19 cellular contexts compared by ENCODE assay signal in the genomic region with DNA sequence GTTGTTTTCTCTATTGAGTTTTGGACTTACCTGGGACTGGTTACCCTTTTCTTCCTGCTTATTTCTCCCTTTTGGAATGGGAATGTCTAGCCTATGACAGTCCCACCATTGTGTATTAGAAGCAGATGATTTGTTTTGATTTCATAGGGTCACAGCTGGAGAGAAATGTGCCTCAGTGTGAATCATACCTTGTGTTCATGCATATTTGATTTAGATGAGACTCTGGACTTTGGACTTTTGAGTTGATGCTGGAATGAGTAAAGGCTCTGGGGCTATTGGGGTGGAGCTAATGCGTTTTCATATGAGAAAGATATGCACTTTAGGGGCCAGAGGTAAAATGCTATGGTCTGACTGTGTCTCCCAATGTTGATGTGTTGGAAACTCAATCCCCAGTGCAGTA. TPM values are rescaled to one million over a fixed set of nuclear protein-coding genes. Genes with fewer than 3 reads are reported as not detected.
DNase-seq lines count a peak whose midpoint lies in the region; ATAC-seq and TF ChIP-seq lines count a peak whose summit lies in the region.
"Had no signal": no experiment of that assay in that cellular context is flagged by ENCODE, and none has a peak within 500 bp of the region (broad histone marks: within the 10 kb centered on the region; RNA-seq: fewer than 3 reads in every experiment).

No MANE protein-coding gene starts in this region.

- H3K9ac ChIP-seq in liver (ENCODE audit: low read depth in 1 of 2, low read length in 2 of 2) = no peak overlapping the region
- H3K9ac ChIP-seq: GM23248, KMS-11 had no signal

- peak in 1 of 2 donors; percentile 9 for TF ChIP-seq RAD21 in liver (IDR thresholded peaks at IDR 0.05)

- DNase-seq in DMS53 treated with DMSO at 0.1 percent for 48 hours (lab: John Stamatoyannopoulos, UW; ENCODE audit: unreplicated experiment) (peak; percentile 25), NCI-H69 (lab: John Stamatoyannopoulos, UW) (peak; percentile 10), epithelial cell of proximal tubule (ENCODE audit: low read depth) (peak; percentile 56), heart right ventricle (no peak), HCEC 1CT (no peak), NCI-H2196 treated with DMSO at 0.1 percent for 48 hours (lab: John Stamatoyannopoulos, UW; ENCODE audit: unreplicated experiment) (no peak)
- DNase-seq in activated naive CD4-positive, alpha-beta T cell (lab: John Stamatoyannopoulos, UW) = no peak
- DNase-seq: Caco-2; NCI-H1417; NCI-H2029 treated with DMSO at 0.1 percent for 48 hours; NCI-H526 treated with DMSO at 0.1 percent for 48 hours; NK-92 treated with Interleukin-12 subunit alpha and Interleukin-12 subunit beta, amount 100 ng/mL, for 24 hours; OCI-M1; T-helper 1 cell had no signal

- H3K36me3 ChIP-seq in liver (ENCODE audit: control insufficient read depth in 4 of 4, insufficient read depth in 3 of 4, low read depth in 1 of 4, low read length in 3 of 4) (no peaks in the 10 kb centered on the region), heart right ventricle (no peaks in the 10 kb centered on the region)

- 30% methylated on average over 1 of the region's 1 CpG for WGBS in liver
- 73 to 84% methylated on average over 1 of the region's 1 CpG for WGBS in heart right ventricle, 2 donors

- H3K4me3 ChIP-seq in epithelial cell of proximal tubule (ENCODE audit: low read depth, low read length) (no peak overlapping the region), liver (ENCODE audit: low read depth in 1 of 3, low read length in 3 of 3) (no peak overlapping the region), heart right ventricle (no peak overlapping the region)
- H3K4me3 ChIP-seq: GM23248 had no signal

- H3K9me3 ChIP-seq in liver (ENCODE audit: control insufficient read depth in 4 of 4, low read length in 3 of 4) (no peaks in the 10 kb centered on the region), heart right ventricle (no peaks in the 10 kb centered on the region)
- H3K9me3 ChIP-seq: Caco-2 had no signal

- H3K27me3 ChIP-seq in liver (ENCODE audit: control insufficient read depth in 4 of 4, insufficient read depth in 4 of 4, low read length in 3 of 4) (no peaks in the 10 kb centered on the region), heart right ventricle (no peaks in the 10 kb centered on the region)

- intact Hi-C loops in heart right ventricle (cut with DNase I) = no loop called here

- H3K4me1 ChIP-seq in liver (ENCODE audit: control insufficient read depth in 4 of 4, insufficient read depth in 4 of 4, low read length in 3 of 4) = peaks cover 0 to 12% (median 5%) of the 10 kb centered on the region in 4 donors
- peaks cover 0 to 4% (median 0%) of the 10 kb centered on the region in 9 donors for H3K4me1 ChIP-seq in heart right ventricle
- H3K4me1 ChIP-seq: Caco-2 had no signal

- no peak for ATAC-seq in heart right ventricle

- no peak for TF ChIP-seq CTCF in epithelial cell of proximal tubule (conservative IDR thresholded peaks at IDR 0.05; ENCODE audit: low read depth, low read length)
- no peak for TF ChIP-seq CTCF in liver (IDR thresholded peaks at IDR 0.05; ENCODE audit: low read depth, low read length, missing input control)
- no peak for TF ChIP-seq CTCF in heart right ventricle (IDR thresholded peaks at IDR 0.05)

- H3K27ac ChIP-seq in liver (ENCODE audit: low read depth in 1 of 2, low read length in 2 of 2) = no peak overlapping the region
- H3K27ac ChIP-seq in heart right ventricle = no peak overlapping the region
- H3K27ac ChIP-seq: C4-2B, GM23248, HL-60, KMS-11 had no signal

TF ChIP-seq in liver, 16 proteins besides CTCF, POLR2A, EP300 and RAD21:
- TF ChIP-seq NR2F2 (IDR thresholded peaks at IDR 0.05) (no peak), GABPA (IDR thresholded peaks at IDR 0.05 in 1 of 2, conservative IDR thresholded peaks at IDR 0.05 in 1 of 2) (no peak), TAF1 (conservative IDR thresholded peaks at IDR 0.05) (no peak), SP1 (IDR thresholded peaks at IDR 0.05) (peak; percentile 82), FOXA2 (IDR thresholded peaks at IDR 0.05) (no peak), JUND (IDR thresholded peaks at IDR 0.05) (peak in 1 of 2 donors; percentile 59), EGR1 (IDR thresholded peaks at IDR 0.05; ENCODE audit: low read depth in 2 of 2) (no peak), YY1 (IDR thresholded peaks at IDR 0.05) (peak; percentile 20), RXRA (IDR thresholded peaks at IDR 0.05) (peak in 1 of 2 donors; percentile 44), HNF4G (IDR thresholded peaks at IDR 0.05) (peak; percentile 44), HNF4A (conservative IDR thresholded peaks at IDR 0.05) (peak; percentile 90 to 91), FOXA1 (IDR thresholded peaks at IDR 0.05) (no peak)
- TF ChIP-seq, protein P1, sequence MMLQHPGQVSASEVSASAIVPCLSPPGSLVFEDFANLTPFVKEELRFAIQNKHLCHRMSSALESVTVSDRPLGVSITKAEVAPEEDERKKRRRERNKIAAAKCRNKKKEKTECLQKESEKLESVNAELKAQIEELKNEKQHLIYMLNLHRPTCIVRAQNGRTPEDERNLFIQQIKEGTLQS (IDR thresholded peaks at IDR 0.05) = no peak
- TF ChIP-seq, protein P2, sequence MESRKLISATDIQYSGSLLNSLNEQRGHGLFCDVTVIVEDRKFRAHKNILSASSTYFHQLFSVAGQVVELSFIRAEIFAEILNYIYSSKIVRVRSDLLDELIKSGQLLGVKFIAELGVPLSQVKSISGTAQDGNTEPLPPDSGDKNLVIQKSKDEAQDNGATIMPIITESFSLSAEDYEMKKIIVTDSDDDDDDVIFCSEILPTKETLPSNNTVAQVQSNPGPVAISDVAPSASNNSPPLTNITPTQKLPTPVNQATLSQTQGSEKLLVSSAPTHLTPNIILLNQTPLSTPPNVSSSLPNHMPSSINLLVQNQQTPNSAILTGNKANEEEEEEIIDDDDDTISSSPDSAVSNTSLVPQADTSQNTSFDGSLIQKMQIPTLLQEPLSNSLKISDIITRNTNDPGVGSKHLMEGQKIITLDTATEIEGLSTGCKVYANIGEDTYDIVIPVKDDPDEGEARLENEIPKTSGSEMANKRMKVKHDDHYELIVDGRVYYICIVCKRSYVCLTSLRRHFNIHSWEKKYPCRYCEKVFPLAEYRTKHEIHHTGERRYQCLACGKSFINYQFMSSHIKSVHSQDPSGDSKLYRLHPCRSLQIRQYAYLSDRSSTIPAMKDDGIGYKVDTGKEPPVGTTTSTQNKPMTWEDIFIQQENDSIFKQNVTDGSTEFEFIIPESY (IDR thresholded peaks at IDR 0.05) = peak; percentile 19
- TF ChIP-seq, protein P3, sequence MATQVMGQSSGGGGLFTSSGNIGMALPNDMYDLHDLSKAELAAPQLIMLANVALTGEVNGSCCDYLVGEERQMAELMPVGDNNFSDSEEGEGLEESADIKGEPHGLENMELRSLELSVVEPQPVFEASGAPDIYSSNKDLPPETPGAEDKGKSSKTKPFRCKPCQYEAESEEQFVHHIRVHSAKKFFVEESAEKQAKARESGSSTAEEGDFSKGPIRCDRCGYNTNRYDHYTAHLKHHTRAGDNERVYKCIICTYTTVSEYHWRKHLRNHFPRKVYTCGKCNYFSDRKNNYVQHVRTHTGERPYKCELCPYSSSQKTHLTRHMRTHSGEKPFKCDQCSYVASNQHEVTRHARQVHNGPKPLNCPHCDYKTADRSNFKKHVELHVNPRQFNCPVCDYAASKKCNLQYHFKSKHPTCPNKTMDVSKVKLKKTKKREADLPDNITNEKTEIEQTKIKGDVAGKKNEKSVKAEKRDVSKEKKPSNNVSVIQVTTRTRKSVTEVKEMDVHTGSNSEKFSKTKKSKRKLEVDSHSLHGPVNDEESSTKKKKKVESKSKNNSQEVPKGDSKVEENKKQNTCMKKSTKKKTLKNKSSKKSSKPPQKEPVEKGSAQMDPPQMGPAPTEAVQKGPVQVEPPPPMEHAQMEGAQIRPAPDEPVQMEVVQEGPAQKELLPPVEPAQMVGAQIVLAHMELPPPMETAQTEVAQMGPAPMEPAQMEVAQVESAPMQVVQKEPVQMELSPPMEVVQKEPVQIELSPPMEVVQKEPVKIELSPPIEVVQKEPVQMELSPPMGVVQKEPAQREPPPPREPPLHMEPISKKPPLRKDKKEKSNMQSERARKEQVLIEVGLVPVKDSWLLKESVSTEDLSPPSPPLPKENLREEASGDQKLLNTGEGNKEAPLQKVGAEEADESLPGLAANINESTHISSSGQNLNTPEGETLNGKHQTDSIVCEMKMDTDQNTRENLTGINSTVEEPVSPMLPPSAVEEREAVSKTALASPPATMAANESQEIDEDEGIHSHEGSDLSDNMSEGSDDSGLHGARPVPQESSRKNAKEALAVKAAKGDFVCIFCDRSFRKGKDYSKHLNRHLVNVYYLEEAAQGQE (IDR thresholded peaks at IDR 0.05) = no peak
- TF ChIP-seq, protein P4, sequence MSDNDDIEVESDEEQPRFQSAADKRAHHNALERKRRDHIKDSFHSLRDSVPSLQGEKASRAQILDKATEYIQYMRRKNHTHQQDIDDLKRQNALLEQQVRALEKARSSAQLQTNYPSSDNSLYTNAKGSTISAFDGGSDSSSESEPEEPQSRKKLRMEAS (IDR thresholded peaks at IDR 0.05) = no peak
TF ChIP-seq in liver: peak in this region for 7.

RNA-seq across cellular contexts. Expression of a gene that starts 30.5 kb away (rescaled TPM):
- total RNA-seq in epithelial cell of proximal tubule (not detected in 2 replicates), liver (not detected), heart right ventricle (not detected)
- polyA plus RNA-seq in liver (not detected), heart right ventricle (not detected)
- total RNA-seq: Caco-2, GM23248 had no signal
- polyA plus RNA-seq: GM23248 had no signal

Comparison
In these comparisons a context has a peak if more than half of its experiments do, and no peak if none do; other contexts are left out.
1. DNase-seq: peak in DMS53 treated with DMSO at 0.1 percent for 48 hours (single experiment), NCI-H69 (single experiment) and epithelial cell of proximal tubule (single experiment); none in heart right ventricle (0 of 2), HCEC 1CT (single experiment), NCI-H2196 treated with DMSO at 0.1 percent for 48 hours (single experiment) and activated naive CD4-positive, alpha-beta T cell (0 of 4).